Comparison of ENCODE assay signal across 9 cellular contexts in genomic region chr4:75726577-75726976, GRCh38. TPM values are rescaled to one million over a fixed set of nuclear protein-coding genes. Genes with fewer than 3 reads are reported as not detected.
DNase-seq lines count a peak whose midpoint lies in the region; ATAC-seq and TF ChIP-seq lines count a peak whose summit lies in the region.
"Had no signal": no experiment of that assay in that cellular context is flagged by ENCODE, and none has a peak within 500 bp of the region (broad histone marks: within the 10 kb centered on the region; RNA-seq: fewer than 3 reads in every experiment).

No MANE protein-coding gene starts in this region.

- peak overlapping the region; percentile 99 for H3K4me3 Mint-ChIP-seq in osteocyte (ENCODE audit: unreplicated experiment)

- TF ChIP-seq CTCF in osteocyte (IDR thresholded peaks at IDR 0.05) = no peak

- H3K27ac ChIP-seq in ectodermal cell (ENCODE audit: insufficient read depth, low read depth, low read length, poor library complexity, severe bottlenecking) = no peak overlapping the region

- no peaks in the 10 kb centered on the region for H3K36me3 ChIP-seq in ectodermal cell (ENCODE audit: control insufficient read depth, insufficient read depth, low read length)
- H3K36me3 ChIP-seq: Peyer's patch had no signal

- peaks cover 59% of the 10 kb centered on the region for H3K4me1 Mint-ChIP-seq in osteocyte (ENCODE audit: unreplicated experiment)

- ATAC-seq in left colon = no peak

- peaks cover 5% of the 10 kb centered on the region for H3K36me3 Mint-ChIP-seq in osteocyte (ENCODE audit: unreplicated experiment)

- no peaks in the 10 kb centered on the region for H3K27me3 Mint-ChIP-seq in osteocyte (ENCODE audit: unreplicated experiment)

- H3K27ac Mint-ChIP-seq in osteocyte (ENCODE audit: unreplicated experiment) = peak overlapping the region; percentile 36

- H3K9me3 ChIP-seq in ectodermal cell (ENCODE audit: control insufficient read depth, low read length) = no peaks in the 10 kb centered on the region
- H3K9me3 ChIP-seq: Peyer's patch had no signal

- H3K4me3 ChIP-seq in ectodermal cell (ENCODE audit: insufficient read depth, low read depth, low read length) = peak overlapping the region; percentile 82

- H3K27me3 ChIP-seq in ectodermal cell (ENCODE audit: control insufficient read depth, insufficient read depth, low read length, poor library complexity, severe bottlenecking) = no peaks in the 10 kb centered on the region
- H3K27me3 ChIP-seq: Peyer's patch had no signal

- WGBS in ectodermal cell, 2 experiments = 78% methylated on average over 3 of the region's 3 CpGs

- no peaks in the 10 kb centered on the region for H3K9me3 Mint-ChIP-seq in osteocyte (ENCODE audit: unreplicated experiment)

- DNase-seq in Caki2 (ENCODE audit: low read depth) (peak; percentile 18), NAMALWA (ENCODE audit: low spot score) (peak; percentile 13), osteocyte (ENCODE audit: extremely low spot score, unreplicated experiment) (no peak), NCI-H1930 (lab: John Stamatoyannopoulos, UW) (no peak), left colon (no peak), GOT3 (lab: John Stamatoyannopoulos, UW) (no peak), AG08395 (ENCODE audit: low spot score) (no peak)
- DNase-seq: Peyer's patch had no signal

- intact Hi-C loops in left colon (cut with DNase I, micrococcal nuclease) = loop anchor here in 1 of 2 donors (10.0 kb wide), 1 partner anchor 52 kb away; the partner anchor contains the start of gene G3BP2

- H3K4me1 ChIP-seq in ectodermal cell (ENCODE audit: control insufficient read depth, insufficient read depth, low read length) = peaks cover 18% of the 10 kb centered on the region

- in situ Hi-C loops in Caki2 (cut with HindIII; ENCODE audit: low pct_unique_long_range_greater_than_20kb, low sequenced_read_pairs) = no loop called here

RNA-seq across cellular contexts. Expression of gene USO1, which starts 2.2 kb away (rescaled TPM):
- total RNA-seq in Caki2 (2014; rRNA removed; shearing (Covaris generic); ENCODE audit: low replicate concordance) = 25.5 and 28.1 TPM in 2 replicates
- polyA plus RNA-seq in ectodermal cell (2013, experiment 1 of 4) = 60.8 TPM
- polyA plus RNA-seq in ectodermal cell (2013, experiment 2 of 4) = 61.2 TPM
- polyA plus RNA-seq in ectodermal cell (2013, experiment 3 of 4) = 58.6 TPM
- polyA plus RNA-seq in ectodermal cell (2013, experiment 4 of 4) = 64.3 TPM
- 67.6 and 69.6 TPM in 2 replicates for total RNA-seq in osteocyte
- total RNA-seq in left colon = 10 to 100 TPM; 51.5 to 55.4 TPM

RNA-seq across cellular contexts. Expression of gene G3BP2, which starts 53.4 kb away (rescaled TPM):
- total RNA-seq in Caki2 (2014; rRNA removed; shearing (Covaris generic); ENCODE audit: low replicate concordance) = 35.8 and 36.3 TPM in 2 replicates
- 226 TPM for polyA plus RNA-seq in ectodermal cell (2013, experiment 1 of 4)
- 249 TPM for polyA plus RNA-seq in ectodermal cell (2013, experiment 2 of 4)
- 143 TPM for polyA plus RNA-seq in ectodermal cell (2013, experiment 3 of 4)
- polyA plus RNA-seq in ectodermal cell (2013, experiment 4 of 4) = 156 TPM
- total RNA-seq in osteocyte (138 and 141 TPM in 2 replicates), left colon (100 to 1,000 TPM; 158 to 159 TPM)

Comparison
In these comparisons a context has a peak if more than half of its experiments do, and no peak if none do; other contexts are left out.
1. DNase-seq: peak in Caki2 (single experiment) and NAMALWA (single experiment); none in osteocyte (single experiment), NCI-H1930 (0 of 2), left colon (0 of 2), GOT3 (single experiment) and AG08395 (single experiment).